Comparison of ENCODE assay signal across 14 cellular contexts in genomic region chr6:53236241-53236640, GRCh38.
DNase-seq lines count a peak whose midpoint lies in the region; ATAC-seq and TF ChIP-seq lines count a peak whose summit lies in the region.
"Had no signal": no experiment of that assay in that cellular context is flagged by ENCODE, and none has a peak within 500 bp of the region (broad histone marks: within the 10 kb centered on the region; RNA-seq: fewer than 3 reads in every experiment).

No MANE protein-coding gene starts in this region.

- ATAC-seq in HG02588 (IDR thresholded peaks at IDR 0.05; ENCODE audit: unreplicated experiment) (peak; percentile 31), T-helper 17 cell (peak; percentile 48)

- intact Hi-C loops in Calu3 (cut with micrococcal nuclease; ENCODE audit: unreplicated experiment): no loop called here

- no peaks in the 10 kb centered on the region for H3K27me3 Mint-ChIP-seq in T-helper 17 cell
- H3K27me3 Mint-ChIP-seq in Calu3 (ENCODE audit: unreplicated experiment): no peaks in the 10 kb centered on the region
- H3K27me3 Mint-ChIP-seq: type B pancreatic cell had no signal

- peak; percentile 19 for DNase-seq in stimulated activated CD4-positive, alpha-beta T cell treated with anti-CD3 and anti-CD28 coated beads, Interleukin-15, amount 100 ng/mL, for 24 hours
- DNase-seq in stimulated activated CD4-positive, alpha-beta T cell treated with anti-CD3 and anti-CD28 coated beads, Interleukin-2, amount 100 ng/mL, for 24 hours: no peak
- DNase-seq in T-helper 17 cell: no peak
- DNase-seq in NCI-H1930 (lab: John Stamatoyannopoulos, UW): no peak
- DNase-seq in activated CD8-positive, alpha-beta memory T cell treated with anti-CD3 and anti-CD28 coated beads, Interleukin-2, amount 50 U/mL, for 4 hours: no peak
- no peak for DNase-seq in Calu3
- DNase-seq: C1 segment of cervical spinal cord, foreskin fibroblast, GOT3, NCI-H1092 treated with DMSO at 0.1 percent for 48 hours, NCI-H774 had no signal

- no peaks in the 10 kb centered on the region for H3K9me3 Mint-ChIP-seq in Calu3 (ENCODE audit: low read depth, unreplicated experiment)
- H3K9me3 Mint-ChIP-seq: type B pancreatic cell had no signal

- H3K27me3 ChIP-seq in subcutaneous abdominal adipose tissue (ENCODE audit: control insufficient read depth in 5 of 5, insufficient read depth in 4 of 5, low read length in 5 of 5): no peaks in the 10 kb centered on the region

- H3K4me3 Mint-ChIP-seq in T-helper 17 cell (peak overlapping the region; percentile 87), Calu3 (ENCODE audit: low read depth, unreplicated experiment) (no peak overlapping the region)
- H3K4me3 Mint-ChIP-seq: type B pancreatic cell had no signal

- CTCF ChIA-PET in Calu3 (lab: Charles Lee): no interaction called here

- H3K27ac Mint-ChIP-seq in T-helper 17 cell: peak overlapping the region; percentile 93
- H3K27ac Mint-ChIP-seq in Calu3 (ENCODE audit: unreplicated experiment): no peak overlapping the region
- H3K27ac Mint-ChIP-seq: type B pancreatic cell had no signal

- no peak for TF ChIP-seq CTCF in Calu3 (IDR thresholded peaks at IDR 0.05; ENCODE audit: unreplicated experiment)

- H3K27ac ChIP-seq in subcutaneous abdominal adipose tissue (ENCODE audit: low read depth, low read length): peak overlapping the region; percentile 61

- H3K9me3 ChIP-seq in T-helper 17 cell (ENCODE audit: control insufficient read depth, low read length, poor library complexity, severe bottlenecking) (no peaks in the 10 kb centered on the region), subcutaneous abdominal adipose tissue (ENCODE audit: control insufficient read depth in 5 of 5, low read length in 5 of 5) (no peaks in the 10 kb centered on the region)

- no peaks in the 10 kb centered on the region for H3K36me3 ChIP-seq in subcutaneous abdominal adipose tissue (ENCODE audit: control insufficient read depth in 5 of 5, insufficient read depth in 5 of 5, low read length in 5 of 5)

- H3K36me3 Mint-ChIP-seq in T-helper 17 cell (ENCODE audit: low read depth) (peaks cover 5% of the 10 kb centered on the region), Calu3 (ENCODE audit: insufficient read depth, unreplicated experiment) (no peaks in the 10 kb centered on the region)
- H3K36me3 Mint-ChIP-seq: type B pancreatic cell had no signal

- H3K4me1 ChIP-seq in subcutaneous abdominal adipose tissue (ENCODE audit: control insufficient read depth in 5 of 5, insufficient read depth in 5 of 5, low read length in 5 of 5): peaks cover 0 to 4% (median 0%) of the 10 kb centered on the region in 5 donors

- no peak overlapping the region for H3K9ac ChIP-seq in subcutaneous abdominal adipose tissue (ENCODE audit: low read length in 5 of 5)

- H3K4me1 Mint-ChIP-seq in T-helper 17 cell: peaks cover 46% of the 10 kb centered on the region
- H3K4me1 Mint-ChIP-seq in Calu3 (ENCODE audit: low read depth, unreplicated experiment): no peaks in the 10 kb centered on the region

- no peak overlapping the region for H3K4me3 ChIP-seq in subcutaneous abdominal adipose tissue (ENCODE audit: low read depth in 1 of 5, low read length in 5 of 5)

- BruUV-seq in Calu3 (replicated peaks; lab: Mats Ljungman, UMichigan): no TSS peak
